8 cellular contexts compared by ENCODE assay signal in the genomic region with DNA sequence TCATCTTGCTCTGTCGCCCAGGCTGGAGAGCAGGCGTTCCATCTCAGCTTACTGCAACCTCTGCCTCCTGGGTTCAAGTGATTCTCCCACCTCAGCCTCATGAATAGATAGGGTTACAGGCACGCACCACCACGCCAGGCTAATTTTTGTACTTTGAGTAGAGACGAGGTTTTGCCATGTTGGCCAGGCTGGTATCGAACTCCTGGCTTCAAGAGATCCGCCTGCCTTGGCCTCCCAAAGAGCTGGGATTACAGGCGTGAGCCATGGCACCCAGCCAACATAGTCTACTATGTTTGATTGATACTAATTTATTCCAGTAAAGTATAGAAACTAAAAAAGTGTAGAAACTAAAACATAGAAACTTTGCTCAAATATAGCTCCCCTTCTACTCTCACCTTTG.
"Had no signal": no experiment of that assay in that cellular context is flagged by ENCODE, and none has a peak within 500 bp of the region (broad histone marks: within the 10 kb centered on the region; RNA-seq: fewer than 3 reads in every experiment).

No MANE protein-coding gene starts in this region.

- H3K4me3 Mint-ChIP-seq: GM23338, H9 had no signal

- H3K27ac Mint-ChIP-seq: GM23338 had no signal

- FAIRE-seq: H1, H54, HTR-8/SVneo had no signal

- ATAC-seq: GM23338 had no signal

- H3K4me1 Mint-ChIP-seq: GM23338, H9 had no signal

- H3K9me3 Mint-ChIP-seq: GM23338 had no signal

- DNase-seq: H9, HCEC 1CT, IMR-90, KBM-7 had no signal
